26 cellular contexts compared by ENCODE assay signal in the genomic region with DNA sequence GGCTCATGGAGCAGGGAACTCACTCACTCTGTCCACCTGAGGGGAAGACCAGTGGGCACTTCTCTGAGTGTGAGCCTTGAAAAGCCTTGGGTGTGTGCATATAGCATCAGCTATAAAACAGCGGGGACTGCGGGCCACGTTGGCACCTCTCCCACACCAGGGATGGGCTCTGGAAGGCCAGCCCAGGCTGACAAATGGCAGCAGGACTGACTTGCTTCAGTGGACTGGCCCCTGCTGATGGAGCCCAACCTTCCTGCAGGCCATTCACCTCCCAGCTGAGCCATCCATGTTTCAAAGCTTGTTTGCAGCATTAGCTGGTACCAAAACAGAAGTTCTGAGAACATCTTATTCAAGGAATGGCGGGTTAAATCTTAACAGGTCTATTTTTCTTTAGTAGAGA. TPM values are rescaled to one million over a fixed set of nuclear protein-coding genes. Genes with fewer than 3 reads are reported as not detected.
"Had no signal": no experiment of that assay in that cellular context is flagged by ENCODE, and none has a peak within 500 bp of the region (broad histone marks: within the 10 kb centered on the region; RNA-seq: fewer than 3 reads in every experiment).

No MANE protein-coding gene starts in this region.

- H3K27ac Mint-ChIP-seq: immature natural killer cell; naive thymus-derived CD8-positive, alpha-beta T cell; nephron; progenitor cell of endocrine pancreas; stimulated activated naive B cell treated with anti-CD40 and anti-IgM and Interleukin-4, amounts not matched to agents 10 μg/mL and 1 μg/mL and 100 μg/mL, for 72 hours had no signal

- H3K27ac ChIP-seq: left ventricle myocardium inferior, ovary, right atrium auricular region, sigmoid colon, testis, thyroid gland, transverse colon, upper lobe of right lung had no signal

- ATAC-seq: heart left ventricle; left colon; naive thymus-derived CD8-positive, alpha-beta T cell; stimulated activated naive B cell treated with anti-CD40 and anti-IgM and Interleukin-4, amounts not matched to agents 10 μg/mL and 1 μg/mL and 100 μg/mL, for 72 hours; stimulated activated naive CD8-positive, alpha-beta T cell treated with anti-CD3 and anti-CD28 coated beads, Interleukin-15, Interleukin-2, amounts not matched to agents 100 U/mL and 50 U/mL, for 24 hours; upper lobe of right lung had no signal

- H3K4me1 ChIP-seq: testis, upper lobe of right lung had no signal

- H3K4me3 ChIP-seq: heart left ventricle, left ventricle myocardium inferior, lung, ovary, right atrium auricular region, sigmoid colon, stomach, testis, thyroid gland, transverse colon, upper lobe of right lung had no signal

- H3K27me3 Mint-ChIP-seq: progenitor cell of endocrine pancreas had no signal

- DNase-seq: heart left ventricle; hypothalamus; immature natural killer cell; kidney; left colon; left ventricle myocardium inferior; naive thymus-derived CD8-positive, alpha-beta T cell; ovary; sigmoid colon; small intestine; stimulated activated CD4-positive, alpha-beta T cell treated with anti-CD3 and anti-CD28 coated beads, Interleukin-1b, Interleukin-23, amount 100 ng/mL, for 48 hours; stimulated activated CD4-positive, alpha-beta T cell treated with anti-CD3 and anti-CD28 coated beads, Interleukin-2, amount 100 ng/mL, for 48 hours; stimulated activated CD4-positive, alpha-beta T cell treated with anti-CD3 and anti-CD28 coated beads, Interleukin-4, amount 100 ng/mL, for 4 hours; stimulated activated CD8-positive, alpha-beta memory T cell treated with anti-CD3 and anti-CD28 coated beads, Interleukin-4, amount 100 ng/mL, for 48 hours; stimulated activated naive B cell treated with anti-CD40 and anti-IgM and Interleukin-4, amounts not matched to agents 10 μg/mL and 1 μg/mL and 100 μg/mL, for 72 hours; stimulated activated naive CD8-positive, alpha-beta T cell treated with anti-CD3 and anti-CD28 coated beads, Interleukin-15, Interleukin-2, amounts not matched to agents 100 U/mL and 50 U/mL, for 24 hours; stomach; testis; thyroid gland; transverse colon; upper lobe of right lung had no signal

- H3K36me3 Mint-ChIP-seq: naive thymus-derived CD8-positive, alpha-beta T cell; stimulated activated naive B cell treated with anti-CD40 and anti-IgM and Interleukin-4, amounts not matched to agents 10 μg/mL and 1 μg/mL and 100 μg/mL, for 72 hours had no signal

- H3K9me3 Mint-ChIP-seq: immature natural killer cell; naive thymus-derived CD8-positive, alpha-beta T cell; nephron; neural crest cell; stimulated activated naive B cell treated with anti-CD40 and anti-IgM and Interleukin-4, amounts not matched to agents 10 μg/mL and 1 μg/mL and 100 μg/mL, for 72 hours had no signal

- H3K27me3 ChIP-seq: heart left ventricle, ovary, right atrium auricular region, sigmoid colon, stomach, testis, thyroid gland, transverse colon, upper lobe of right lung had no signal

- H3K4me3 Mint-ChIP-seq: immature natural killer cell; naive thymus-derived CD8-positive, alpha-beta T cell; nephron; neural crest cell; stimulated activated naive B cell treated with anti-CD40 and anti-IgM and Interleukin-4, amounts not matched to agents 10 μg/mL and 1 μg/mL and 100 μg/mL, for 72 hours had no signal

- H3K36me3 ChIP-seq: left ventricle myocardium inferior, ovary, right atrium auricular region, sigmoid colon, stomach, thyroid gland, transverse colon, upper lobe of right lung had no signal

- H3K4me1 Mint-ChIP-seq: neural crest cell; stimulated activated naive B cell treated with anti-CD40 and anti-IgM and Interleukin-4, amounts not matched to agents 10 μg/mL and 1 μg/mL and 100 μg/mL, for 72 hours had no signal

- H3K9me3 ChIP-seq: heart left ventricle, left ventricle myocardium inferior, ovary, right atrium auricular region, sigmoid colon, stomach, testis, thyroid gland, transverse colon, upper lobe of right lung had no signal

RNA-seq across cellular contexts. Expression of gene TSHZ3, which starts 21.0 kb away (rescaled TPM):
- total RNA-seq: naive thymus-derived CD8-positive, alpha-beta T cell had no signal
